12 cellular contexts compared by ENCODE assay signal in the genomic region with DNA sequence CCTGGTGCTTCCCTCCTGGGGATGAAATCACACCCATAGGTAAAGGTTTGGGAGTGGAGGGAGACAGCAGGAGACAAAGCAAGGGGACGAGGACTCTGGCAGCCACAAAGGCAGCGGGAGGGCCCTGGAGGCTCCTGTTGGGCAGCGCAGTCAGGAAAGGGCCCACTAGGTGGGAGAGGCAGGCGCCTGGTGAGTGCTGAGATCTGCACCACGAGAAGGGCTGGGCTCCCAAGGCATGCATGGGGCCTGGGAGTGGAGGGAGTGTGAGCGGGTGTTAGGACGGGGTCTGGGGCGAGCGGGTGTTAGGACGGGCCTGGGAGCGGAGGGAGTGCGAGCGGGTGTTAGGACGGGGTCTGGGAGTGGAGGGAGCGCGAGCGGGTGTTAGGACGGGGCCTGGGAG. TPM values are rescaled to one million over a fixed set of nuclear protein-coding genes. Genes with fewer than 3 reads are reported as not detected.
DNase-seq lines count a peak whose midpoint lies in the region; ATAC-seq and TF ChIP-seq lines count a peak whose summit lies in the region.
"Had no signal": no experiment of that assay in that cellular context is flagged by ENCODE, and none has a peak within 500 bp of the region (broad histone marks: within the 10 kb centered on the region; RNA-seq: fewer than 3 reads in every experiment).

No MANE protein-coding gene starts in this region.

- H3K4me1 Mint-ChIP-seq in H9 = peaks cover 2 to 4% of the 10 kb centered on the region in 2 experiments; a peak in 1 of 4 replicates
- 0 out of 2 replicates have a peak, but pooled peaks cover 4% of the 10 kb centered on the region for H3K4me1 Mint-ChIP-seq in WTC11
- peaks cover 21% of the 10 kb centered on the region for H3K4me1 Mint-ChIP-seq in stimulated activated memory B cell treated with anti-CD40 and anti-IgM and Interleukin-4, amounts not matched to agents 10 μg/mL and 1 μg/mL and 100 μg/mL, for 72 hours

- no peak overlapping the region for H3K4ac ChIP-seq in H9 (ENCODE audit: low read depth, low read length)

- no CpG with 5 or more reads among the region's 18 CpGs for WGBS in H9 (ENCODE audit: extremely low coverage, insufficient read length, low lambda C conversion rate)

- H4K8ac ChIP-seq in H9 (replicated peaks; ENCODE audit: insufficient read length, low read depth, low read length) = no peak overlapping the region

- H3K36me3 Mint-ChIP-seq in H9 (ENCODE audit: insufficient read depth in 1 of 3, low read depth in 3 of 3) (peaks cover 38 to 66% (median 53%) of the 10 kb centered on the region in 3 experiments), WTC11 (peaks cover 47% of the 10 kb centered on the region)
- H3K36me3 Mint-ChIP-seq in stimulated activated memory B cell treated with anti-CD40 and anti-IgM and Interleukin-4, amounts not matched to agents 10 μg/mL and 1 μg/mL and 100 μg/mL, for 72 hours = peaks cover 69% of the 10 kb centered on the region

- H3K4me3 ChIP-seq in iPS-18a (ENCODE audit: low read length) (peak overlapping the region; percentile 46), HAP-1 (no peak overlapping the region)

- ATAC-seq in WTC11 = no peak
- no peak for ATAC-seq in stimulated activated memory B cell treated with anti-CD40 and anti-IgM and Interleukin-4, amounts not matched to agents 10 μg/mL and 1 μg/mL and 100 μg/mL, for 72 hours
- ATAC-seq in GM19463 (IDR thresholded peaks at IDR 0.05; ENCODE audit: unreplicated experiment) = no peak
- ATAC-seq: CD8-positive, alpha-beta T cell had no signal

- H2BK120ac ChIP-seq in H9 (ENCODE audit: low read depth, low read length, poor library complexity, severe bottlenecking) = no peak overlapping the region

- no peak for TF ChIP-seq CTCF in H9 (conservative IDR thresholded peaks at IDR 0.05)
- no peak for TF ChIP-seq CTCF in WTC11 (IDR thresholded peaks at IDR 0.05)

- no peak overlapping the region for H2BK15ac ChIP-seq in H9 (ENCODE audit: low read depth, low read length)

- no peaks in the 10 kb centered on the region for H3K9me3 Mint-ChIP-seq in H9
- no peaks in the 10 kb centered on the region for H3K9me3 Mint-ChIP-seq in WTC11
- peaks cover 8% of the 10 kb centered on the region for H3K9me3 Mint-ChIP-seq in stimulated activated memory B cell treated with anti-CD40 and anti-IgM and Interleukin-4, amounts not matched to agents 10 μg/mL and 1 μg/mL and 100 μg/mL, for 72 hours
- H3K9me3 Mint-ChIP-seq: CD8-positive, alpha-beta T cell had no signal

- H3K9me3 ChIP-seq in H9 (ENCODE audit: control insufficient read depth, low read depth, low read length) (no peaks in the 10 kb centered on the region), iPS-18a (ENCODE audit: control insufficient read depth, low read depth, low read length) (no peaks in the 10 kb centered on the region), HAP-1 (no peaks in the 10 kb centered on the region)

- H3K79me2 ChIP-seq in H9 (ENCODE audit: insufficient read depth, low read length) = peaks cover 8% of the 10 kb centered on the region; the same call in 1 of the 2 replicates

- H3K9ac ChIP-seq in H9 (ENCODE audit: extremely low read depth, insufficient read length, low read length) = peak overlapping the region; percentile 13
- H3K9ac ChIP-seq in iPS-18a (ENCODE audit: low read length) = no peak overlapping the region

- no peak overlapping the region for H2BK20ac ChIP-seq in H9 (ENCODE audit: low read depth, low read length, poor library complexity, severe bottlenecking)

- no peak overlapping the region for H3K18ac ChIP-seq in H9 (ENCODE audit: insufficient read length, low read depth, low read length)

- H4K91ac ChIP-seq in H9 (ENCODE audit: insufficient read length, low read depth, low read length) = no peak overlapping the region

- CTCF ChIA-PET in WTC11 (lab: Charles Lee) = no interaction called here

- POLR2A ChIA-PET in WTC11 (lab: Charles Lee) = no interaction called here

- H2BK5ac ChIP-seq in H9 (ENCODE audit: insufficient read length, low read length) = no peak overlapping the region

- peaks cover 3% of the 10 kb centered on the region for H4K20me1 ChIP-seq in H9 (ENCODE audit: control insufficient read depth, insufficient read depth, insufficient read length)

- DNase-seq in H9 (no peak), WTC11 (ENCODE audit: low spot score) (no peak), NOMO-1 (lab: John Stamatoyannopoulos, UW; ENCODE audit: unreplicated experiment in 2 of 2) (no peak), HAP-1 (ENCODE audit: low spot score in 2 of 2) (no peak)
- DNase-seq: CD8-positive, alpha-beta T cell; GOT3; KBM-7; NCI-H1092 had no signal

- H3K36me3 ChIP-seq in iPS-18a (ENCODE audit: control insufficient read depth, low read depth, low read length) (peaks cover 51% of the 10 kb centered on the region), HAP-1 (replicated peaks) (peaks cover 44% of the 10 kb centered on the region)

- H4K5ac ChIP-seq in H9 (ENCODE audit: insufficient read length, low read depth, low read length) = no peak overlapping the region

- H3K23ac ChIP-seq in H9 (ENCODE audit: insufficient read length, low read depth, low read length) = no peak overlapping the region

- H3K27ac ChIP-seq in H9 (ENCODE audit: insufficient read length, low read depth, low read length) (no peak overlapping the region), iPS-18a (ENCODE audit: low read length) (no peak overlapping the region)

- H3K27me3 Mint-ChIP-seq in H9 (ENCODE audit: low read depth) (peaks cover 1% of the 10 kb centered on the region; the same call in 1 of the 2 replicates), WTC11 (ENCODE audit: low read depth) (no peaks in the 10 kb centered on the region)
- H3K27me3 Mint-ChIP-seq in stimulated activated memory B cell treated with anti-CD40 and anti-IgM and Interleukin-4, amounts not matched to agents 10 μg/mL and 1 μg/mL and 100 μg/mL, for 72 hours = no peaks in the 10 kb centered on the region
- H3K27me3 Mint-ChIP-seq: B cell had no signal

- H3K4me1 ChIP-seq in H9 (ENCODE audit: insufficient read depth, low read length) (no peaks in the 10 kb centered on the region), iPS-18a (ENCODE audit: control insufficient read depth, low read depth, low read length) (no peaks in the 10 kb centered on the region), HAP-1 (no peaks in the 10 kb centered on the region)

- peak overlapping the region; percentile 20 for H3K4me2 ChIP-seq in H9 (ENCODE audit: insufficient read depth, insufficient read length, low read length)

- peak overlapping the region in 2 of 3 experiments; percentile 58 to 75; a peak in 2 of 7 replicates for H3K27ac Mint-ChIP-seq in H9
- H3K27ac Mint-ChIP-seq in WTC11 = 0 out of 2 replicates have a peak overlapping the region, but pooled peaks have one; percentile 53
- peak overlapping the region; percentile 74 for H3K27ac Mint-ChIP-seq in stimulated activated memory B cell treated with anti-CD40 and anti-IgM and Interleukin-4, amounts not matched to agents 10 μg/mL and 1 μg/mL and 100 μg/mL, for 72 hours
- H3K27ac Mint-ChIP-seq: B cell; CD8-positive, alpha-beta T cell had no signal

- H2BK12ac ChIP-seq in H9 (ENCODE audit: insufficient read length, low read depth, low read length) = no peak overlapping the region

- H3K4me3 Mint-ChIP-seq in H9 (no peak overlapping the region), WTC11 (no peak overlapping the region)
- no peak overlapping the region for H3K4me3 Mint-ChIP-seq in stimulated activated memory B cell treated with anti-CD40 and anti-IgM and Interleukin-4, amounts not matched to agents 10 μg/mL and 1 μg/mL and 100 μg/mL, for 72 hours
- H3K4me3 Mint-ChIP-seq: B cell; CD8-positive, alpha-beta T cell had no signal

- H3T11ph ChIP-seq in H9 (ENCODE audit: low read length) = no peak overlapping the region

- H3K79me1 ChIP-seq in H9 (ENCODE audit: insufficient read depth, low read depth, low read length, poor library complexity, severe bottlenecking) = peaks cover 6% of the 10 kb centered on the region

- H3K56ac ChIP-seq in H9 (ENCODE audit: insufficient read length, low read depth, low read length) = no peak overlapping the region

- H2AK5ac ChIP-seq in H9 (ENCODE audit: insufficient read length, low read length) = no peak overlapping the region

- H3K27me3 ChIP-seq in H9 (ENCODE audit: insufficient read depth, low read length) = no peaks in the 10 kb centered on the region
- H3K27me3 ChIP-seq in iPS-18a (ENCODE audit: control insufficient read depth, insufficient read depth, low read length) = no peaks in the 10 kb centered on the region
- H3K27me3 ChIP-seq in HAP-1 (ENCODE audit: low read depth) = no peaks in the 10 kb centered on the region

- no peak overlapping the region for H2AFZ ChIP-seq in H9 (ENCODE audit: low read length)

- in situ Hi-C loops in HAP-1 (cut with MboI; ENCODE audit: low sequenced_read_pairs) = no loop called here

- no peak overlapping the region for H3K14ac ChIP-seq in H9 (ENCODE audit: insufficient read depth, low read length)

- H3K23me2 ChIP-seq in H9 (ENCODE audit: insufficient read length, low read depth, low read length, poor library complexity, severe bottlenecking) = no peaks in the 10 kb centered on the region

TF ChIP-seq in WTC11, 78 proteins besides CTCF, POLR2A, EP300 and RAD21 (continues in another document):
- TF ChIP-seq ZNF671 (CRISPR knock-in tag; IDR thresholded peaks at IDR 0.05) (no peak), ETV6 (CRISPR knock-in tag; IDR thresholded peaks at IDR 0.05) (no peak), TP53 (CRISPR knock-in tag; IDR thresholded peaks at IDR 0.05) (no peak), MYBL2 (CRISPR knock-in tag; IDR thresholded peaks at IDR 0.05) (no peak), ZNF138 (CRISPR knock-in tag; conservative IDR thresholded peaks at IDR 0.05) (no peak)
- TF ChIP-seq, protein P1, sequence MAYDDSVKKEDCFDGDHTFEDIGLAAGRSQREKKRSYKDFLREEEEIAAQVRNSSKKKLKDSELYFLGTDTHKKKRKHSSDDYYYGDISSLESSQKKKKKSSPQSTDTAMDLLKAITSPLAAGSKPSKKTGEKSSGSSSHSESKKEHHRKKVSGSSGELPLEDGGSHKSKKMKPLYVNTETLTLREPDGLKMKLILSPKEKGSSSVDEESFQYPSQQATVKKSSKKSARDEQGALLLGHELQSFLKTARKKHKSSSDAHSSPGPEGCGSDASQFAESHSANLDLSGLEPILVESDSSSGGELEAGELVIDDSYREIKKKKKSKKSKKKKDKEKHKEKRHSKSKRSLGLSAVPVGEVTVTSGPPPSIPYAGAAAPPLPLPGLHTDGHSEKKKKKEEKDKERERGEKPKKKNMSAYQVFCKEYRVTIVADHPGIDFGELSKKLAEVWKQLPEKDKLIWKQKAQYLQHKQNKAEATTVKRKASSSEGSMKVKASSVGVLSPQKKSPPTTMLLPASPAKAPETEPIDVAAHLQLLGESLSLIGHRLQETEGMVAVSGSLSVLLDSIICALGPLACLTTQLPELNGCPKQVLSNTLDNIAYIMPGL (CRISPR knock-in tag; IDR thresholded peaks at IDR 0.05) = no peak

RNA-seq across cellular contexts. Expression of gene GET4, which starts 13.0 kb away (rescaled TPM):
- total RNA-seq in H9 (2021) (70.2 and 75.1 TPM in 2 replicates), WTC11 (2021) (73.0 to 82.0 TPM (median 73.4 TPM) in 3 replicates)

RNA-seq across cellular contexts. Expression of gene SUN1, which starts 57.1 kb away (rescaled TPM):
- total RNA-seq in H9 (2021) (105 and 118 TPM in 2 replicates), WTC11 (2021) (149 to 158 TPM (median 156 TPM) in 3 replicates)
